In the genomic region with DNA sequence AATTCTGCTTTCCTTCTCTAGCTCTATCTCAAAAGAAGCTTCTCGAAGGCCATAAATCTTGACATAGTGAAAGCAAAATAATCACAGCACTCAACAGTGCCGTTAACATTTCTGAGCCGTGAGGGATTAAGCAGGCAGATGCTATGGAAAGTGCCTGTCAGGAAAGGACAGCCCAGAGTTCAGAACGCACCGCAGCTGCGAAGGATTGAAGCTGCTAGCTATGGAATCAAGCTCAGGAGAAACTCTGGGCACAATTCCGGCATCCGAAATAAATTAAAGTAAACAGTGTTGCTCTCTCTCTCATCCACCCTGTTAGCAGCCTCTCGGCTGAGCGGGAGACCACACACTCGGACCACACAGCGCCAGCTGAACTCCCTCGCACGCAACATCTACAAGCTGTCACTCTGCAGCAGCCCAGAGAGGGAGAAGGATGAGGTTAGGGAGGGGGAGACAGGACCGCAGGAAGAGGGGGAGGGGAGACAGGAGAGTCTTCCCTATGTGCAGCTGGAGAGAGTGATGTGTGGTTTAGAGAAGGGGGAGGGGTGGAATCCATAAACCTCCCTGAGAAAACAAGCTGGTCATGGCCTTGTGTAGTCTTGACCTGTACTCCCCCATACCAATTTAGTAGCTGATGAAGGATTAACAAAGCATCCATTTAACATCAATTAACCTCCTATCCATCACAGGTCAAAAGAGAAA, we compare ENCODE assay signal across 8 cellular contexts. TPM values are rescaled to one million over a fixed set of nuclear protein-coding genes. Genes with fewer than 3 reads are reported as not detected.
DNase-seq lines count a peak whose midpoint lies in the region; ATAC-seq and TF ChIP-seq lines count a peak whose summit lies in the region.

No MANE protein-coding gene starts in this region.

- H3K36me3 ChIP-seq in BJ (ENCODE audit: control insufficient read depth, insufficient read depth, low read length) (no peaks in the 10 kb centered on the region), ascending aorta (no peaks in the 10 kb centered on the region)

- CTCF ChIA-PET in BJ (lab: Yijun Ruan, JAX): interaction anchor here (0.6 to 2.5 kb wide), 6 partner anchors 9 to 59 kb away, joined by 3 to 10 read pairs (median 3); a partner anchor contains a TSS
- CTCF ChIA-PET in HEK293T (lab: Yijun Ruan, JAX): interaction anchor here (0.7 to 1.1 kb wide), 3 partner anchors 18 to 124 kb away, joined by 3 to 4 read pairs (median 3); no protein-coding TSS in a partner anchor

- intact Hi-C loops in sciatic nerve (cut with DNase I): no loop called here
- intact Hi-C loops in ascending aorta (cut with DNase I): no loop called here

- peaks cover 0 to 3% of the 10 kb centered on the region in 2 donors for H3K4me1 ChIP-seq in ascending aorta

- H3K4me3 ChIP-seq in BJ (ENCODE audit: low read depth, low read length) (peak overlapping the region; percentile 38), ascending aorta (peak overlapping the region in 1 of 2 donors; percentile 38)

- no peaks in the 10 kb centered on the region for H3K9me3 ChIP-seq in ascending aorta

- TF ChIP-seq CTCF in BJ (IDR thresholded peaks at IDR 0.05; ENCODE audit: insufficient read depth, low read depth, low read length) (no peak), ascending aorta (IDR thresholded peaks at IDR 0.05) (no peak)

- H3K27me3 ChIP-seq in BJ (ENCODE audit: control insufficient read depth, insufficient read depth, low read length): no peaks in the 10 kb centered on the region
- no peaks in the 10 kb centered on the region for H3K27me3 ChIP-seq in ascending aorta

- peak; percentile 86 for ATAC-seq in sciatic nerve

- DNase-seq in BJ (ENCODE audit: low read depth) (no peak), HEK293T (ENCODE audit: extremely low spot score) (peak; percentile 83), SHP77 treated with DMSO at 0.1 percent for 48 hours (lab: John Stamatoyannopoulos, UW) (peak; percentile 96), foreskin melanocyte (peak; percentile 70), sciatic nerve (ENCODE audit: low spot score) (no peak), ascending aorta (ENCODE audit: low spot score in 2 of 2) (no peak), Kasumi-1 (lab: John Stamatoyannopoulos, UW) (no peak), DMS53 treated with DMSO at 0.1 percent for 48 hours (lab: John Stamatoyannopoulos, UW; ENCODE audit: unreplicated experiment) (no peak)

- no peak overlapping the region for H3K27ac ChIP-seq in ascending aorta

- POLR2A ChIA-PET in BJ (lab: Charles Lee) (no interaction called here), HEK293T (lab: Yijun Ruan, JAX) (interaction anchor here (2.1 kb wide), 1 partner anchor 9 kb away, joined by 12 read pairs; a partner anchor contains a TSS)

TF ChIP-seq in HEK293T, 16 proteins besides CTCF, POLR2A, EP300 and RAD21:
- TF ChIP-seq FOXK2 (IDR thresholded peaks at IDR 0.05) (peak; percentile 59; the same call in 1 of the 2 replicates), ELF4 (IDR thresholded peaks at IDR 0.05) (no peak), TARDBP (IDR thresholded peaks at IDR 0.05) (no peak), SUZ12 (IDR thresholded peaks at IDR 0.05) (no peak), HDGF (IDR thresholded peaks at IDR 0.05; ENCODE audit: borderline replicate concordance) (no peak), FOXM1 (IDR thresholded peaks at IDR 0.05; ENCODE audit: borderline replicate concordance) (no peak), BHLHE40 (IDR thresholded peaks at IDR 0.05; ENCODE audit: borderline replicate concordance) (no peak), NFRKB (IDR thresholded peaks at IDR 0.05) (no peak), ARNT (IDR thresholded peaks at IDR 0.05) (peak; percentile 99), ZNF384 (IDR thresholded peaks at IDR 0.05) (no peak), L3MBTL2 (conservative IDR thresholded peaks at IDR 0.05) (no peak; the same call in 1 of the 2 replicates), CTBP1 (IDR thresholded peaks at IDR 0.05; ENCODE audit: borderline replicate concordance) (peak; percentile 94), FOXA1 (IDR thresholded peaks at IDR 0.05) (no peak), LEF1 (IDR thresholded peaks at IDR 0.05; ENCODE audit: borderline replicate concordance) (0 out of 2 replicates have a peak, but pooled peaks have one; percentile 55), SP1 (IDR thresholded peaks at IDR 0.05) (no peak)
- TF ChIP-seq, protein P1, sequence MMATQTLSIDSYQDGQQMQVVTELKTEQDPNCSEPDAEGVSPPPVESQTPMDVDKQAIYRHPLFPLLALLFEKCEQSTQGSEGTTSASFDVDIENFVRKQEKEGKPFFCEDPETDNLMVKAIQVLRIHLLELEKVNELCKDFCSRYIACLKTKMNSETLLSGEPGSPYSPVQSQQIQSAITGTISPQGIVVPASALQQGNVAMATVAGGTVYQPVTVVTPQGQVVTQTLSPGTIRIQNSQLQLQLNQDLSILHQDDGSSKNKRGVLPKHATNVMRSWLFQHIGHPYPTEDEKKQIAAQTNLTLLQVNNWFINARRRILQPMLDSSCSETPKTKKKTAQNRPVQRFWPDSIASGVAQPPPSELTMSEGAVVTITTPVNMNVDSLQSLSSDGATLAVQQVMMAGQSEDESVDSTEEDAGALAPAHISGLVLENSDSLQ (IDR thresholded peaks at IDR 0.05): peak; percentile 97
TF ChIP-seq in HEK293T: peak in this region for 5.

RNA-seq across cellular contexts. Expression of a gene that starts 9.0 kb away (rescaled TPM):
- polyA plus RNA-seq in BJ (2011; rRNA removed): 16.0 and 23.5 TPM in 2 replicates
- polyA minus RNA-seq in BJ (2011; rRNA and poly(A)+ RNA removed): 21.2 and 33.6 TPM in 2 replicates
- total RNA-seq in sciatic nerve (27.2 TPM), ascending aorta (11.4 TPM)

RNA-seq across cellular contexts. Expression of a gene that starts 27.0 kb away (rescaled TPM):
- 0.10 and 0.12 TPM in 2 replicates for polyA plus RNA-seq in BJ (2011; rRNA removed)
- polyA minus RNA-seq in BJ (2011; rRNA and poly(A)+ RNA removed): 0.36 TPM in 1 of 2 replicates, not detected in the other
- total RNA-seq in sciatic nerve: 2.0 TPM
- total RNA-seq in ascending aorta: not detected

Comparison
In these comparisons a context has a peak if more than half of its experiments do, and no peak if none do; other contexts are left out.
1. DNase-seq: peak in HEK293T (single experiment), SHP77 treated with DMSO at 0.1 percent for 48 hours (single experiment) and foreskin melanocyte (single experiment); none in BJ (single experiment), sciatic nerve (single experiment), ascending aorta (0 of 2), Kasumi-1 (0 of 2) and DMS53 treated with DMSO at 0.1 percent for 48 hours (single experiment).